Comparison of ENCODE assay signal across 8 cellular contexts in genomic region chr13:109779074-109779473, GRCh38. TPM values are rescaled to one million over a fixed set of nuclear protein-coding genes. Genes with fewer than 3 reads are reported as not detected.
A peak's percentile ranks its signal among the peaks of the same experiment; 100 is the strongest.
DNase-seq lines count a peak whose midpoint lies in the region; ATAC-seq and TF ChIP-seq lines count a peak whose summit lies in the region.

No MANE protein-coding gene starts in this region.

- peak overlapping the region; percentile 10 to 73 (median 50) for H3K4me3 ChIP-seq in tibial nerve

- in situ Hi-C loops in GM13977 (cut with MboI; ENCODE audit: low pct_unique_long_range_greater_than_20kb, low sequenced_read_pairs, unreplicated experiment), result no loop called here

- H3K4me1 Mint-ChIP-seq in activated T-cell treated with anti-CD3 and anti-CD28 coated beads, Interleukin-2, amount 50 U/mL, for 4 hours (ENCODE audit: low read depth), result peaks cover 58% of the 10 kb centered on the region
- peaks cover 33% of the 10 kb centered on the region for H3K4me1 Mint-ChIP-seq in glutamatergic neuron (ENCODE audit: low read depth, unreplicated experiment)

- no peak for TF ChIP-seq POLR2A in tibial nerve (IDR thresholded peaks at IDR 0.05)

- DNase-seq in activated gamma-delta T cell treated with Interleukin-2 at 50 U/mL for 16 hours (peak; percentile 48), activated gamma-delta T cell (lab: John Stamatoyannopoulos, UW) (no peak), glutamatergic neuron (no peak), tibial nerve (ENCODE audit: low spot score in 2 of 2) (no peak), mesenteric fat pad (ENCODE audit: low spot score) (no peak), GM13977 (ENCODE audit: low spot score) (no peak), 8988T (no peak)
- DNase-seq in activated T-cell treated with anti-CD3 and anti-CD28 coated beads, Interleukin-2, amount 50 U/mL, for 4 hours, result peak; percentile 44

- H3K27ac Mint-ChIP-seq in glutamatergic neuron (ENCODE audit: unreplicated experiment), result no peak overlapping the region

- H3K36me3 Mint-ChIP-seq in activated T-cell treated with anti-CD3 and anti-CD28 coated beads, Interleukin-2, amount 50 U/mL, for 4 hours (ENCODE audit: insufficient read depth), result peaks cover 11% of the 10 kb centered on the region
- no peaks in the 10 kb centered on the region for H3K36me3 Mint-ChIP-seq in glutamatergic neuron (ENCODE audit: unreplicated experiment)

- peak overlapping the region in 2 of 4 donors; percentile 73 to 83 for H3K27ac ChIP-seq in tibial nerve

- no peaks in the 10 kb centered on the region for H3K27me3 Mint-ChIP-seq in activated T-cell treated with anti-CD3 and anti-CD28 coated beads, Interleukin-2, amount 50 U/mL, for 4 hours (ENCODE audit: low read depth)
- H3K27me3 Mint-ChIP-seq in glutamatergic neuron (ENCODE audit: unreplicated experiment), result peaks cover 6% of the 10 kb centered on the region

- H3K9me3 Mint-ChIP-seq in activated T-cell treated with anti-CD3 and anti-CD28 coated beads, Interleukin-2, amount 50 U/mL, for 4 hours, result no peaks in the 10 kb centered on the region
- H3K9me3 Mint-ChIP-seq in glutamatergic neuron (ENCODE audit: unreplicated experiment), result no peaks in the 10 kb centered on the region

- no peaks in the 10 kb centered on the region for H3K9me3 ChIP-seq in tibial nerve

- no peaks in the 10 kb centered on the region for H3K27me3 ChIP-seq in tibial nerve

- TF ChIP-seq CTCF in glutamatergic neuron (IDR thresholded peaks at IDR 0.05; ENCODE audit: partially characterized antibody, unreplicated experiment), result no peak
- no peak for TF ChIP-seq CTCF in tibial nerve (IDR thresholded peaks at IDR 0.05)
- TF ChIP-seq CTCF in GM13977 (IDR thresholded peaks at IDR 0.05; ENCODE audit: extremely low read depth, insufficient read depth, missing control alignments), result no peak

- peaks cover 6 to 32% (median 19%) of the 10 kb centered on the region in 3 donors for H3K36me3 ChIP-seq in tibial nerve

- peak; percentile 45 to 66 for ATAC-seq in activated T-cell treated with anti-CD3 and anti-CD28 coated beads, Interleukin-2, amount 50 U/mL, for 4 hours

- WGBS in tibial nerve, 2 donors, result 34 to 51% methylated on average over 4 of the region's 4 CpGs

- peaks cover 0 to 90% (median 33%) of the 10 kb centered on the region in 4 donors for H3K4me1 ChIP-seq in tibial nerve

- peak overlapping the region; percentile 69 for H3K4me3 Mint-ChIP-seq in activated T-cell treated with anti-CD3 and anti-CD28 coated beads, Interleukin-2, amount 50 U/mL, for 4 hours
- H3K4me3 Mint-ChIP-seq in glutamatergic neuron (ENCODE audit: unreplicated experiment), result peak overlapping the region; percentile 95

- TF ChIP-seq EP300 in tibial nerve (IDR thresholded peaks at IDR 0.05), result no peak

RNA-seq across cellular contexts. Expression of gene IRS2, which starts 7.3 kb away (rescaled TPM):
- 1 to 10 TPM; 3.7 to 4.2 (median 4.2) TPM for total RNA-seq in activated T-cell treated with anti-CD3 and anti-CD28 coated beads, Interleukin-2, amount 50 U/mL, for 4 hours
- total RNA-seq in glutamatergic neuron (ENCODE audit: unreplicated experiment), result 27.0 TPM
- total RNA-seq in tibial nerve, result 10 to 100 TPM; 38.3 to 60.9 (median 42.4) TPM
- 97.3 TPM for total RNA-seq in mesenteric fat pad

Comparison
In these comparisons a context has a peak if more than half of its experiments do, and no peak if none do; other contexts are left out.
1. DNase-seq: peak in activated gamma-delta T cell treated with Interleukin-2 at 50 U/mL for 16 hours (single experiment) and activated T-cell treated with anti-CD3 and anti-CD28 coated beads, Interleukin-2, amount 50 U/mL, for 4 hours (single experiment); none in activated gamma-delta T cell (single experiment), glutamatergic neuron (single experiment), tibial nerve (0 of 2), mesenteric fat pad (single experiment), GM13977 (single experiment) and 8988T (single experiment).